In genomic region chr19:39936020-39936419, GRCh38 we compare ENCODE assay signal across 15 cellular contexts. TPM values are rescaled to one million over a fixed set of nuclear protein-coding genes. Genes with fewer than 3 reads are reported as not detected.
A peak's percentile ranks its signal among the peaks of the same experiment; 100 is the strongest.
DNase-seq lines count a peak whose midpoint lies in the region; ATAC-seq, FAIRE-seq and TF ChIP-seq lines count a peak whose summit lies in the region.
"Had no signal": no experiment of that assay in that cellular context is flagged by ENCODE, and none has a peak within 500 bp of the region (broad histone marks: within the 10 kb centered on the region; RNA-seq: fewer than 3 reads in every experiment).

No MANE protein-coding gene starts in this region.

- intact Hi-C loops in CD4-positive, alpha-beta T cell (cut with DNase I, micrococcal nuclease): no loop called here
- intact Hi-C loops in natural killer cell (cut with micrococcal nuclease): no loop called here

- peaks cover 75% of the 10 kb centered on the region for H3K4me1 Mint-ChIP-seq in CD4-positive, alpha-beta T cell (ENCODE audit: low read depth)
- H3K4me1 Mint-ChIP-seq in activated naive CD8-positive, alpha-beta T cell treated with anti-CD3 and anti-CD28 coated beads, Interleukin-2, amount 10 ng/mL, durations not matched to agents 7 days and 5 days: peaks cover 42% of the 10 kb centered on the region
- peaks cover 52 to 59% of the 10 kb centered on the region in 2 donors for H3K4me1 Mint-ChIP-seq in natural killer cell

- peak; percentile 59 for FAIRE-seq in GM18507 (lab: Jason Lieb, UNC)

- H3K4me3 Mint-ChIP-seq in CD4-positive, alpha-beta T cell: no peak overlapping the region
- H3K4me3 Mint-ChIP-seq in activated naive CD8-positive, alpha-beta T cell treated with anti-CD3 and anti-CD28 coated beads, Interleukin-2, amount 10 ng/mL, durations not matched to agents 7 days and 5 days: no peak overlapping the region
- no peak overlapping the region for H3K4me3 Mint-ChIP-seq in natural killer cell

- H3K9me3 ChIP-seq in CD4-positive, alpha-beta T cell (ENCODE audit: control insufficient read depth, low read length): peaks cover 5% of the 10 kb centered on the region
- H3K9me3 ChIP-seq: lower lobe of right lung, testis had no signal

- peaks cover 9% of the 10 kb centered on the region for H3K36me3 Mint-ChIP-seq in CD4-positive, alpha-beta T cell (ENCODE audit: low read depth)
- peaks cover 18% of the 10 kb centered on the region for H3K36me3 Mint-ChIP-seq in activated naive CD8-positive, alpha-beta T cell treated with anti-CD3 and anti-CD28 coated beads, Interleukin-2, amount 10 ng/mL, durations not matched to agents 7 days and 5 days
- peaks cover 18% of the 10 kb centered on the region for H3K36me3 Mint-ChIP-seq in natural killer cell

- H3K27me3 ChIP-seq in CD4-positive, alpha-beta T cell (ENCODE audit: control insufficient read depth, insufficient read depth, low read length): no peaks in the 10 kb centered on the region
- H3K27me3 ChIP-seq: testis had no signal

- peaks cover 7% of the 10 kb centered on the region for H3K9me3 Mint-ChIP-seq in CD4-positive, alpha-beta T cell
- H3K9me3 Mint-ChIP-seq in activated naive CD8-positive, alpha-beta T cell treated with anti-CD3 and anti-CD28 coated beads, Interleukin-2, amount 10 ng/mL, durations not matched to agents 7 days and 5 days: peaks cover 16% of the 10 kb centered on the region
- peaks cover 2 to 11% of the 10 kb centered on the region in 2 donors for H3K9me3 Mint-ChIP-seq in natural killer cell

- ATAC-seq in CD4-positive, alpha-beta T cell (ENCODE audit: poor library complexity): no peak
- ATAC-seq in activated naive CD8-positive, alpha-beta T cell treated with anti-CD3 and anti-CD28 coated beads, Interleukin-2, amount 10 ng/mL, durations not matched to agents 7 days and 5 days (ENCODE audit: low read depth): no peak
- ATAC-seq in natural killer cell: no peak
- ATAC-seq in GM19397 (IDR thresholded peaks at IDR 0.05; ENCODE audit: unreplicated experiment): no peak
- ATAC-seq in HG02759 (IDR thresholded peaks at IDR 0.05; ENCODE audit: unreplicated experiment): no peak

- POLR2A ChIA-PET in CD4-positive, alpha-beta T cell (lab: Charles Lee): interaction anchor here (0.9 to 3.1 kb wide), 5 partner anchors 9 to 507 kb away, joined by 3 to 36 read pairs (median 4); partner anchors contain the start of gene PSMC4
- POLR2A ChIA-PET in activated naive CD8-positive, alpha-beta T cell treated with anti-CD3 and anti-CD28 coated beads, Interleukin-2, amount 10 ng/mL, durations not matched to agents 7 days and 5 days (lab: Charles Lee): interaction anchor here (3.1 kb wide), 1 partner anchor 34 kb away, joined by 24 read pairs; the partner anchor contains the start of gene PSMC4

- DNase-seq in CD4-positive, alpha-beta T cell: no peak
- DNase-seq in GM18507 (ENCODE audit: extremely low spot score, insufficient read length, low read depth) (no peak), natural killer cell (no peak), AG08396 (ENCODE audit: low spot score) (no peak)
- no peak for DNase-seq in activated naive CD8-positive, alpha-beta T cell treated with anti-CD3 and anti-CD28 coated beads, Interleukin-2, amount 10 ng/mL, durations not matched to agents 7 days and 5 days
- no peak for DNase-seq in activated effector memory CD4-positive, alpha-beta T cell treated with anti-CD3 and anti-CD28 coated beads, Interleukin-2, amount 50 U/mL, for 16 hours
- DNase-seq: amniotic stem cell, HCEC 1CT, lower lobe of right lung, NCI-H2107, occipital lobe, SW 1271, testis had no signal

- H3K27ac Mint-ChIP-seq in CD4-positive, alpha-beta T cell: peak overlapping the region; percentile 78
- H3K27ac Mint-ChIP-seq in activated naive CD8-positive, alpha-beta T cell treated with anti-CD3 and anti-CD28 coated beads, Interleukin-2, amount 10 ng/mL, durations not matched to agents 7 days and 5 days: peak overlapping the region; percentile 82
- peak overlapping the region; percentile 73 to 83 for H3K27ac Mint-ChIP-seq in natural killer cell

- H3K27me3 Mint-ChIP-seq in CD4-positive, alpha-beta T cell: no peaks in the 10 kb centered on the region
- H3K27me3 Mint-ChIP-seq in activated naive CD8-positive, alpha-beta T cell treated with anti-CD3 and anti-CD28 coated beads, Interleukin-2, amount 10 ng/mL, durations not matched to agents 7 days and 5 days: no peaks in the 10 kb centered on the region
- no peaks in the 10 kb centered on the region for H3K27me3 Mint-ChIP-seq in natural killer cell (ENCODE audit: low read depth in 2 of 2)

- no peak overlapping the region for H3K27ac ChIP-seq in CD4-positive, alpha-beta T cell (ENCODE audit: low read depth, low read length)
- H3K27ac ChIP-seq: lower lobe of right lung, testis had no signal

- no peak for TF ChIP-seq CTCF in CD4-positive, alpha-beta T cell (IDR thresholded peaks at IDR 0.05)
- TF ChIP-seq CTCF in natural killer cell (IDR thresholded peaks at IDR 0.05): no peak

- CTCF ChIA-PET in CD4-positive, alpha-beta T cell (lab: Charles Lee): interaction anchor here (1.6 kb wide), 1 partner anchor 34 kb away, joined by 7 read pairs; no protein-coding TSS in a partner anchor

RNA-seq across cellular contexts. Expression of gene FCGBP, which starts 1.6 kb away (rescaled TPM):
- 10 to 100 TPM; 16.3 to 19.1 TPM for total RNA-seq in CD4-positive, alpha-beta T cell
- total RNA-seq in activated naive CD8-positive, alpha-beta T cell treated with anti-CD3 and anti-CD28 coated beads, Interleukin-2, amount 10 ng/mL, durations not matched to agents 7 days and 5 days: 10 to 100 TPM; 13.1 to 14.0 TPM
- total RNA-seq in natural killer cell: 10 to 100 TPM; 10.6 to 25.1 (median 17.3) TPM

RNA-seq across cellular contexts. Expression of gene PSMC4, which starts 34.9 kb away (rescaled TPM):
- 10 to 100 TPM; 61.3 to 67.4 TPM for total RNA-seq in CD4-positive, alpha-beta T cell
- 10 to 100 TPM; 81.9 to 84.5 TPM for total RNA-seq in activated naive CD8-positive, alpha-beta T cell treated with anti-CD3 and anti-CD28 coated beads, Interleukin-2, amount 10 ng/mL, durations not matched to agents 7 days and 5 days
- 100 to 1,000 TPM in 2 of 3 donors, 10 to 100 TPM in 1; 84.9 to 116 (median 101) TPM for total RNA-seq in natural killer cell
